21 cellular contexts compared by ENCODE assay signal in the genomic region with DNA sequence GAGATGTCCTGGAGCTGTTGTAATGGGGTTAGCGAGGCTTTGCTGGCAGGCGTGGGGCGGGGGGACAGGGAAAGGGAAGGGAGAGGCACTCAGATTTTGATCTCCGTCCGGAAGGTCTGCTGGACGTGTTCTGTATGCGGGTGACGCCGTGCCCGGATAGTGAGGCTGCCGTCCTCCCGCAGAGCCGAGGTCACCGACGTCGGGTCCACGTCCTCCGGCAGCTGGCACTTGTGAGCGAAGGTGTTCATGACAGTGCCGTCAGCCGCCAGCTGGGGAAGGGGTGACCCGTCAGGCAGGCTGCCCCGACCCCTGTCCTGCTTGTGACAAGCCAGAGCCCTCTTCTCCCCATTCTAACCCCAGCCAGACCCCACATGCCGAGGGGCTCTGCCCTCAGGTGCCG. TPM values are rescaled to one million over a fixed set of nuclear protein-coding genes. Genes with fewer than 3 reads are reported as not detected.
DNase-seq lines count a peak whose midpoint lies in the region; ATAC-seq and TF ChIP-seq lines count a peak whose summit lies in the region.
"Had no signal": no experiment of that assay in that cellular context is flagged by ENCODE, and none has a peak within 500 bp of the region (broad histone marks: within the 10 kb centered on the region; RNA-seq: fewer than 3 reads in every experiment).

No MANE protein-coding gene starts in this region.

- H2AFZ ChIP-seq in neuronal stem cell (ENCODE audit: low read length) = no peak overlapping the region

- H3K9me3 ChIP-seq in adipocyte (ENCODE audit: control insufficient read depth, low read length) = no peaks in the 10 kb centered on the region
- H3K9me3 ChIP-seq in neuronal stem cell (replicated peaks in 1 of 2; ENCODE audit: control insufficient read depth in 2 of 2, insufficient read depth in 1 of 2, low read depth in 1 of 2, low read length in 2 of 2) = no peaks in the 10 kb centered on the region
- no peaks in the 10 kb centered on the region for H3K9me3 ChIP-seq in testis
- H3K9me3 ChIP-seq: MG63 had no signal

- H3K14ac ChIP-seq in neuronal stem cell (ENCODE audit: low read length) = peak overlapping the region; percentile 92

- peak overlapping the region; percentile 72 for H3K18ac ChIP-seq in neuronal stem cell (ENCODE audit: low read length)

- no peak overlapping the region for H3K27ac ChIP-seq in neuronal stem cell (replicated peaks; ENCODE audit: low read length)
- peak overlapping the region; percentile 68 to 88 for H3K27ac ChIP-seq in testis

- H3K4ac ChIP-seq in neuronal stem cell (ENCODE audit: low read length) = no peak overlapping the region

- intact Hi-C loops in Right ventricle myocardium superior (cut with DNase I) (no loop called here), testis (cut with DNase I; ENCODE audit: low total_unique reads) (no loop called here)

- H3K36me3 ChIP-seq in adipocyte (ENCODE audit: control insufficient read depth, insufficient read depth, low read length, severe bottlenecking) = no peaks in the 10 kb centered on the region
- H3K36me3 ChIP-seq in neuronal stem cell (replicated peaks in 1 of 2; ENCODE audit: control insufficient read depth in 2 of 2, insufficient read depth in 2 of 2, low read length in 2 of 2) = no peaks in the 10 kb centered on the region
- H3K36me3 ChIP-seq in testis (ENCODE audit: low read depth, missing control alignments) = no peaks in the 10 kb centered on the region
- H3K36me3 ChIP-seq: MG63 had no signal

- H3K4me3 ChIP-seq in adipocyte (ENCODE audit: low read length) (no peak overlapping the region), neuronal stem cell (ENCODE audit: low read length in 2 of 2) (no peak overlapping the region), testis (no peak overlapping the region)
- H3K4me3 ChIP-seq: MG63 had no signal

- H3K79me1 ChIP-seq in neuronal stem cell (ENCODE audit: low read depth, low read length) = peaks cover 2% of the 10 kb centered on the region

- peak overlapping the region; percentile 7 for H2BK15ac ChIP-seq in neuronal stem cell (ENCODE audit: low read length)

- H3K27me3 ChIP-seq in adipocyte (replicated peaks; ENCODE audit: control insufficient read depth, insufficient read depth, low read length) (no peaks in the 10 kb centered on the region), neuronal stem cell (ENCODE audit: control insufficient read depth in 3 of 3, insufficient read depth in 3 of 3, low read depth in 1 of 3, low read length in 3 of 3) (peaks cover 0 to 89% (median 31%) of the 10 kb centered on the region in 3 experiments), testis (no peaks in the 10 kb centered on the region)
- H3K27me3 ChIP-seq: MG63 had no signal

- ATAC-seq in Right ventricle myocardium superior (ENCODE audit: poor library complexity) = no peak
- ATAC-seq in HG02798 (IDR thresholded peaks at IDR 0.05; ENCODE audit: poor library complexity, unreplicated experiment) = no peak
- ATAC-seq: left lobe of liver had no signal

- DNase-seq in adipocyte (ENCODE audit: low read depth) (no peak), Right ventricle myocardium superior (peak; percentile 52), neuronal stem cell (ENCODE audit: low spot score) (no peak), testis (no peak), NCI-H524 treated with DMSO at 0.1 percent for 48 hours (lab: John Stamatoyannopoulos, UW) (no peak), NCI-H345 treated with DMSO at 0.1 percent for 48 hours (lab: John Stamatoyannopoulos, UW; ENCODE audit: unreplicated experiment) (no peak), NCI-H1105 (lab: John Stamatoyannopoulos, UW) (no peak)
- DNase-seq: activated CD4-positive, alpha-beta T cell treated with anti-CD3 and anti-CD28 coated beads for 4 hours; activated naive CD4-positive, alpha-beta T cell treated with Interleukin-2 at 50 U/mL for 16 hours; AML-193; Calu3; effector memory CD4-positive, alpha-beta T cell; HCEC 1CT; naive B cell; NCI-H2029; NCI-H526 had no signal

- no peak for TF ChIP-seq POLR2A in testis (IDR thresholded peaks at IDR 0.05)

- H2BK12ac ChIP-seq in neuronal stem cell (ENCODE audit: low read length) = no peak overlapping the region

- peak overlapping the region; percentile 93 for H2AK5ac ChIP-seq in neuronal stem cell (ENCODE audit: low read depth, low read length)

- H3K9ac ChIP-seq in adipocyte (ENCODE audit: low read length) (peak overlapping the region; percentile 90), neuronal stem cell (ENCODE audit: low read depth, low read length, poor library complexity) (no peak overlapping the region)

- no CpG with 5 or more reads among the region's 25 CpGs for whole genome bisulfite sequencing in neuronal stem cell (ENCODE audit: extremely low coverage in 2 of 2, insufficient read length in 2 of 2, insufficient replicate concordance in 1 of 2), 2 donors
- WGBS in testis, 2 donors = 92 to 94% methylated on average over 18 to 25 of the region's 25 CpGs

- no peak overlapping the region for H4K8ac ChIP-seq in neuronal stem cell (ENCODE audit: low read depth, low read length)

- no peak for TF ChIP-seq CTCF in testis (IDR thresholded peaks at IDR 0.05)

- H2BK5ac ChIP-seq in neuronal stem cell (ENCODE audit: low read length) = no peak overlapping the region

- no peak overlapping the region for H4K91ac ChIP-seq in neuronal stem cell (ENCODE audit: low read depth, low read length, poor library complexity)

- no peak overlapping the region for H3K4me2 ChIP-seq in neuronal stem cell (ENCODE audit: insufficient read depth, low read length, poor library complexity, severe bottlenecking)

- H3K4me1 ChIP-seq in adipocyte (ENCODE audit: control insufficient read depth, insufficient read depth, low read length) (peaks cover 70% of the 10 kb centered on the region), neuronal stem cell (ENCODE audit: control insufficient read depth in 2 of 2, insufficient read depth in 1 of 2, low read depth in 1 of 2, low read length in 2 of 2) (peaks cover 11 to 22% of the 10 kb centered on the region in 2 donors), testis (peaks cover 74% of the 10 kb centered on the region)

- peak overlapping the region; percentile 37 for H3K23ac ChIP-seq in neuronal stem cell (ENCODE audit: low read depth, low read length, poor library complexity)

- peak overlapping the region; percentile 52 for H2BK120ac ChIP-seq in neuronal stem cell (ENCODE audit: low read depth, low read length)

RNA-seq across cellular contexts. Expression of gene HSPB7, which starts 2.4 kb away (rescaled TPM):
- 3,577 TPM for total RNA-seq in Right ventricle myocardium superior
- not detected for polyA plus RNA-seq in neuronal stem cell (2013, experiment 1 of 2)
- not detected for polyA plus RNA-seq in neuronal stem cell (2013, experiment 2 of 2)
- total RNA-seq in testis = 10 to 100 TPM in 1 of 2 donors, 1 to 10 TPM in 1; 9.0 to 11.7 TPM
- polyA plus RNA-seq in testis (ENCODE audit: insufficient read depth, low read depth, low replicate concordance) = 31.2 TPM
- total RNA-seq: Calu3, OCI-LY7 had no signal

RNA-seq across cellular contexts. Expression of gene CLCNKA, which starts 6.3 kb away (rescaled TPM):
- total RNA-seq in Right ventricle myocardium superior (0.35 TPM), testis (1 to 10 TPM; 6.5 to 6.9 TPM)
- polyA plus RNA-seq in neuronal stem cell (2013, experiment 1 of 2) = 0.13 TPM
- 0.08 TPM for polyA plus RNA-seq in neuronal stem cell (2013, experiment 2 of 2)
- polyA plus RNA-seq in testis (ENCODE audit: insufficient read depth, low read depth, low replicate concordance) = 9.9 TPM
- total RNA-seq: Calu3, OCI-LY7 had no signal

RNA-seq across cellular contexts. Expression of gene SRARP, which starts 11.5 kb away (rescaled TPM):
- total RNA-seq in Right ventricle myocardium superior = 0.59 TPM
- polyA plus RNA-seq in neuronal stem cell (2013, experiment 1 of 2) = not detected
- polyA plus RNA-seq in neuronal stem cell (2013, experiment 2 of 2) = not detected
- under 1 TPM in 1 of 2 donors, not detected in 1; 0.16 TPM for total RNA-seq in testis
- polyA plus RNA-seq in testis (ENCODE audit: insufficient read depth, low read depth, low replicate concordance) = not detected
- total RNA-seq: Calu3, left lobe of liver, OCI-LY7, renal cortical epithelial cell had no signal

RNA-seq across cellular contexts. Expression of gene CLCNKB, which starts 28.1 kb away (rescaled TPM):
- 2.5 TPM for total RNA-seq in Right ventricle myocardium superior
- polyA plus RNA-seq in neuronal stem cell (2013, experiment 1 of 2) = 2.9 TPM
- polyA plus RNA-seq in neuronal stem cell (2013, experiment 2 of 2) = 2.7 TPM
- 1 to 10 TPM; 3.7 to 4.2 TPM for total RNA-seq in testis
- 2.3 TPM for polyA plus RNA-seq in testis (ENCODE audit: insufficient read depth, low read depth, low replicate concordance)
- total RNA-seq: Calu3, left lobe of liver, OCI-LY7 had no signal

RNA-seq across cellular contexts. Expression of gene ZBTB17, which starts 39.6 kb away (rescaled TPM):
- total RNA-seq in Right ventricle myocardium superior (21.2 TPM), testis (10 to 100 TPM; 60.2 to 65.8 TPM)
- polyA plus RNA-seq in neuronal stem cell (2013, experiment 1 of 2) = 26.5 TPM
- 28.4 TPM for polyA plus RNA-seq in neuronal stem cell (2013, experiment 2 of 2)
- 53.6 TPM for polyA plus RNA-seq in testis (ENCODE audit: insufficient read depth, low read depth, low replicate concordance)

Comparison
In these comparisons a context has a peak if more than half of its experiments do, and no peak if none do; other contexts are left out.
1. RNA of gene HSPB7, which starts 2.4 kb away (total RNA-seq): 3,577 TPM in Right ventricle myocardium superior (single experiment); 9.0 to 11.7 TPM in testis; every median in the first group is over 100 times any median in the second.